20 cellular contexts compared by ENCODE assay signal in genomic region chrX:100356497-100356896, GRCh38. TPM values are rescaled to one million over a fixed set of nuclear protein-coding genes. Genes with fewer than 3 reads are reported as not detected.
DNase-seq lines count a peak whose midpoint lies in the region; ATAC-seq, FAIRE-seq and TF ChIP-seq lines count a peak whose summit lies in the region.
"Had no signal": no experiment of that assay in that cellular context is flagged by ENCODE, and none has a peak within 500 bp of the region (broad histone marks: within the 10 kb centered on the region; RNA-seq: fewer than 3 reads in every experiment).

No MANE protein-coding gene starts in this region.

- no peaks in the 10 kb centered on the region for H3K79me2 ChIP-seq in HepG2 (ENCODE audit: insufficient read depth, low read length)
- H3K79me2 ChIP-seq in mammary epithelial cell (ENCODE audit: insufficient read depth, low read length): no peaks in the 10 kb centered on the region

- no peaks in the 10 kb centered on the region for H3K9me3 Mint-ChIP-seq in neural crest cell
- H3K9me3 Mint-ChIP-seq: GM23338 had no signal

- H3K4me1 ChIP-seq in HepG2 (ENCODE audit: insufficient read depth, low read length): no peaks in the 10 kb centered on the region
- H3K4me1 ChIP-seq in mammary epithelial cell (ENCODE audit: insufficient read depth, low read length): no peaks in the 10 kb centered on the region
- H3K4me1 ChIP-seq: BE2C had no signal

- dilution Hi-C loops in mammary epithelial cell (cut with HindIII; ENCODE audit: low sequenced_read_pairs): no loop called here

- no peak overlapping the region for H3K4me2 ChIP-seq in HepG2 (ENCODE audit: low read depth, low read length)
- H3K4me2 ChIP-seq in mammary epithelial cell (ENCODE audit: insufficient read depth, low read depth, low read length): no peak overlapping the region
- H3K4me2 ChIP-seq: GM23338 had no signal

- in situ Hi-C loops in HepG2 (cut with HindIII; ENCODE audit: extremely low pct_ligation_motif_present, low pct_unique_long_range_greater_than_20kb): no loop called here
- in situ Hi-C loops in mammary epithelial cell (cut with MboI; ENCODE audit: low sequenced_read_pairs in 2 of 2): no loop called here

- TF ChIP-seq CTCF in HepG2 (CRISPR knock-in tag; IDR thresholded peaks at IDR 0.05): no peak
- TF ChIP-seq CTCF in neural crest cell (conservative IDR thresholded peaks at IDR 0.05): no peak
- no peak for TF ChIP-seq CTCF in mammary epithelial cell (conservative IDR thresholded peaks at IDR 0.05 in 1 of 2, IDR thresholded peaks at IDR 0.05 in 1 of 2; ENCODE audit: extremely low read depth in 1 of 2, insufficient read depth in 1 of 2, low read depth in 1 of 2, low read length in 2 of 2)

- no peak overlapping the region for H3K27ac ChIP-seq in HepG2 (ENCODE audit: extremely low read length, insufficient read depth, low read length)
- H3K27ac ChIP-seq in mammary epithelial cell (ENCODE audit: insufficient read depth, low read depth, low read length): no peak overlapping the region

- DNase-seq in NCI-H526 (lab: John Stamatoyannopoulos, UW) (peak; percentile 23 to 28), NCI-H69 (lab: John Stamatoyannopoulos, UW) (peak; percentile 1), HepG2 (ENCODE audit: low spot score) (peak; percentile 2), neural crest cell (ENCODE audit: low read depth, low spot score) (no peak), mammary epithelial cell (no peak)
- DNase-seq in effector CD4-positive, alpha-beta T cell: no peak
- DNase-seq: ACHN; BE2C; C1 segment of cervical spinal cord; CD4-positive, CD25-positive, alpha-beta regulatory T cell; CD8-positive, alpha-beta memory T cell; COR-L47; DMS79 treated with DMSO at 0.1 percent for 48 hours; GF-D8; HCEC 1CT had no signal

- H3K36me3 ChIP-seq in HepG2 (replicated peaks in 1 of 2; ENCODE audit: control insufficient read depth in 1 of 2, insufficient read depth in 2 of 2, low read length in 2 of 2) (no peaks in the 10 kb centered on the region), mammary epithelial cell (ENCODE audit: insufficient read depth, low read length) (no peaks in the 10 kb centered on the region)
- H3K36me3 ChIP-seq: BE2C had no signal

- WGBS in HepG2 (ENCODE audit: low lambda C conversion rate): 4% methylated on average over 3 of the region's 3 CpGs
- WGBS in mammary epithelial cell (ENCODE audit: low coverage, missing lambda C conversion rate): 43% methylated on average over 3 of the region's 3 CpGs

- CTCF ChIA-PET in HepG2 (lab: Yijun Ruan, JAX; ENCODE audit: low intra/inter-chr PET ratio, low total read pairs): no interaction called here
- CTCF ChIA-PET in mammary epithelial cell (lab: Charles Lee; ENCODE audit: low non-redundant PET): no interaction called here

- H3K27me3 ChIP-seq in HepG2 (ENCODE audit: control insufficient read depth in 1 of 2, insufficient read depth in 2 of 2, low read length in 2 of 2) (no peaks in the 10 kb centered on the region), mammary epithelial cell (ENCODE audit: insufficient read depth, low read length) (peaks cover 3% of the 10 kb centered on the region)
- H3K27me3 ChIP-seq: BE2C had no signal

- ATAC-seq in HepG2 (no peak), HG02973 (IDR thresholded peaks at IDR 0.05; ENCODE audit: unreplicated experiment) (no peak)
- ATAC-seq: GM23338 had no signal

- H3K4me1 Mint-ChIP-seq in neural crest cell: peaks cover 29% of the 10 kb centered on the region
- H3K4me1 Mint-ChIP-seq: CD4-positive, CD25-positive, alpha-beta regulatory T cell; CD8-positive, alpha-beta memory T cell had no signal

- H3K9ac ChIP-seq in HepG2 (ENCODE audit: insufficient read depth, low read depth, low read length) (no peak overlapping the region), mammary epithelial cell (ENCODE audit: insufficient read depth, low read length) (no peak overlapping the region)

- H3K4me3 Mint-ChIP-seq in neural crest cell: no peak overlapping the region
- H3K4me3 Mint-ChIP-seq: CD4-positive, CD25-positive, alpha-beta regulatory T cell; CD8-positive, alpha-beta memory T cell; GM23338 had no signal

- H3K36me3 Mint-ChIP-seq in neural crest cell (ENCODE audit: low read depth): peaks cover 3% of the 10 kb centered on the region
- H3K36me3 Mint-ChIP-seq: CD4-positive, CD25-positive, alpha-beta regulatory T cell; CD8-positive, alpha-beta memory T cell had no signal

- peak; percentile 36 for FAIRE-seq in HepG2 (lab: Jason Lieb, UNC)
- FAIRE-seq: A204.1, D721Med, H54 had no signal

- TF ChIP-seq RAD21 in HepG2 (CRISPR knock-in tag; IDR thresholded peaks at IDR 0.05): no peak

- no peaks in the 10 kb centered on the region for H4K20me1 ChIP-seq in HepG2 (ENCODE audit: insufficient read depth, low read length)
- H4K20me1 ChIP-seq in mammary epithelial cell (ENCODE audit: insufficient read depth, low read length): no peaks in the 10 kb centered on the region

- no peak overlapping the region for H2AFZ ChIP-seq in HepG2 (ENCODE audit: low read length)
- H2AFZ ChIP-seq in mammary epithelial cell (ENCODE audit: low read depth, low read length): no peak overlapping the region
- H2AFZ ChIP-seq: GM23338 had no signal

- no peaks in the 10 kb centered on the region for H3K9me3 ChIP-seq in HepG2 (ENCODE audit: low read length)
- no peaks in the 10 kb centered on the region for H3K9me3 ChIP-seq in mammary epithelial cell (replicated peaks; ENCODE audit: insufficient read depth, low read length)
- H3K9me3 ChIP-seq: BE2C had no signal

- BruUV-seq in HepG2 (replicated peaks; lab: Mats Ljungman, UMichigan): no TSS peak
- BruUV-seq in mammary epithelial cell (replicated peaks; lab: Mats Ljungman, UMichigan): no TSS peak

- no peak for TF ChIP-seq EP300 in HepG2 (IDR thresholded peaks at IDR 0.05; ENCODE audit: low read depth in 2 of 2, low read length in 2 of 2)
- no peak for TF ChIP-seq EP300 in HepG2 (CRISPR knock-in tag; IDR thresholded peaks at IDR 0.05; ENCODE audit: borderline replicate concordance)

- intact Hi-C loops in HepG2 (cut with micrococcal nuclease; ENCODE audit: unreplicated experiment) (no loop called here), mammary epithelial cell (cut with micrococcal nuclease) (no loop called here)

- POLR2A ChIA-PET in HepG2 (lab: Yijun Ruan, JAX): no interaction called here

- H3K4me3 ChIP-seq in HepG2 (replicated peaks in 1 of 3; ENCODE audit: insufficient read depth in 1 of 3, low read depth in 2 of 3, low read length in 3 of 3): no peak overlapping the region
- no peak overlapping the region for H3K4me3 ChIP-seq in mammary epithelial cell (replicated peaks in 1 of 3; ENCODE audit: insufficient read depth in 1 of 3, low read depth in 2 of 3, low read length in 3 of 3)
- H3K4me3 ChIP-seq: GM23338 had no signal

- no peaks in the 10 kb centered on the region for H3K27me3 Mint-ChIP-seq in neural crest cell (ENCODE audit: low read depth)
- H3K27me3 Mint-ChIP-seq: CD4-positive, CD25-positive, alpha-beta regulatory T cell had no signal

- peak overlapping the region; percentile 68 for H3K27ac Mint-ChIP-seq in neural crest cell (ENCODE audit: unreplicated experiment)
- H3K27ac Mint-ChIP-seq: CD8-positive, alpha-beta memory T cell; GM23338 had no signal

- TF ChIP-seq POLR2A in HepG2 (IDR thresholded peaks at IDR 0.05; ENCODE audit: insufficient read depth in 1 of 2, low read depth in 2 of 2, low read length in 2 of 2): no peak

TF ChIP-seq in HepG2, 621 proteins besides CTCF, POLR2A, EP300 and RAD21:
- TF ChIP-seq CHCHD3 (CRISPR knock-in tag; IDR thresholded peaks at IDR 0.05): no peak
- 0 out of 2 replicates have a peak, but pooled peaks have one; percentile 46 for TF ChIP-seq BHLHE40 (IDR thresholded peaks at IDR 0.05; ENCODE audit: low read length)

RNA-seq across cellular contexts. Expression of gene PCDH19, which starts 53.6 kb away (rescaled TPM):
- total RNA-seq in HepG2 (2016; rRNA removed; fragmentation: Illumina TruSeq; extraction: Trizol) (0.02 and 0.03 TPM in 2 replicates), neural crest cell (30.2 and 33.3 TPM in 2 replicates), mammary epithelial cell (under 1 TPM; 0.33 to 0.61 TPM)
- not detected in 2 replicates for total RNA-seq in HepG2 (2016; cell fraction: cytosol; rRNA removed; fragmentation: Illumina TruSeq; extraction: Trizol; ENCODE audit: low read depth)
- 0.01 and 0.04 TPM in 2 replicates for total RNA-seq in HepG2 (2016; cell fraction: insoluble cytoplasmic fraction; rRNA removed; fragmentation: Illumina TruSeq; extraction: Trizol)
- 0.03 TPM in 1 of 2 replicates, not detected in the other for total RNA-seq in HepG2 (2016; cell fraction: membrane; rRNA removed; fragmentation: Illumina TruSeq; extraction: Trizol)
- 0.06 and 0.13 TPM in 2 replicates for total RNA-seq in HepG2 (2016; cell fraction: nucleus; rRNA removed; fragmentation: Illumina TruSeq; extraction: Trizol)
- polyA plus RNA-seq in HepG2 (2011; rRNA removed) (0.09 and 0.24 TPM in 2 replicates), mammary epithelial cell (0.02 TPM)
- polyA plus RNA-seq in HepG2 (2011; cell fraction: cytosol; rRNA removed): 0.07 and 0.08 TPM in 2 replicates
- 0.31 and 0.43 TPM in 2 replicates for polyA plus RNA-seq in HepG2 (2011; cell fraction: nucleus; rRNA removed)
- 0.11 and 0.21 TPM in 2 replicates for polyA plus RNA-seq in HepG2 (2012)
- not detected in 2 replicates for polyA plus RNA-seq in HepG2 (2016; cell fraction: cytosol; fragmentation: Illumina TruSeq; extraction: Trizol; ENCODE audit: low read depth)
- not detected in 2 replicates for polyA plus RNA-seq in HepG2 (2016; cell fraction: insoluble cytoplasmic fraction; fragmentation: Illumina TruSeq; extraction: Trizol; ENCODE audit: low read depth)
- polyA plus RNA-seq in HepG2 (2016; cell fraction: membrane; fragmentation: Illumina TruSeq; extraction: Trizol; ENCODE audit: low read depth): not detected in 2 replicates
- polyA plus RNA-seq in HepG2 (2016; cell fraction: nucleus; fragmentation: Illumina TruSeq; extraction: Trizol; ENCODE audit: insufficient read depth, low read depth): 0.11 and 0.97 TPM in 2 replicates
- polyA minus RNA-seq in HepG2 (2011; rRNA and poly(A)+ RNA removed; ENCODE audit: low replicate concordance): 0.10 TPM in 1 of 2 replicates, not detected in the other
- polyA minus RNA-seq in HepG2 (2011; cell fraction: cytosol; rRNA and poly(A)+ RNA removed): 0.09 TPM in 1 of 2 replicates, not detected in the other
- 0.75 and 1.0 TPM in 2 replicates for polyA minus RNA-seq in HepG2 (2011; cell fraction: nucleus; rRNA and poly(A)+ RNA removed)
- polyA minus RNA-seq in mammary epithelial cell: not detected
- total RNA-seq: CD4-positive, CD25-positive, alpha-beta regulatory T cell; CD8-positive, alpha-beta memory T cell had no signal
- polyA plus RNA-seq: CD4-positive, CD25-positive, alpha-beta regulatory T cell; CD8-positive, alpha-beta memory T cell had no signal

Comparison
In these comparisons a context has a peak if more than half of its experiments do, and no peak if none do; other contexts are left out.
1. DNase-seq: peak in NCI-H526 (2 of 2), NCI-H69 (single experiment) and HepG2 (single experiment); none in neural crest cell (single experiment), mammary epithelial cell (single experiment) and effector CD4-positive, alpha-beta T cell (single experiment).
2. RNA of gene PCDH19, which starts 53.6 kb away (total RNA-seq): 30.2 to 33.3 TPM in neural crest cell; 0.33 to 0.61 TPM in mammary epithelial cell and 0.01 to 0.13 TPM in HepG2; every median in the first group is over 10 times any median in the second.